20 cellular contexts compared by ENCODE assay signal in genomic region chr2:8285898-8286297, GRCh38.
"Had no signal": no experiment of that assay in that cellular context is flagged by ENCODE, and none has a peak within 500 bp of the region (broad histone marks: within the 10 kb centered on the region; RNA-seq: fewer than 3 reads in every experiment).

No MANE protein-coding gene starts in this region.

- H3K36me3 ChIP-seq: MG63 had no signal

- H3K9me3 ChIP-seq: MG63, SK-N-SH had no signal

- H3K4me3 ChIP-seq: MG63 had no signal

- H3K4me2 ChIP-seq: SK-N-SH had no signal

- H3K27me3 ChIP-seq: MG63 had no signal

- DNase-seq: IMR-90, Karpas-422, KG1, MG63, NCI-H1092, NCI-H1105 treated with DMSO at 0.1 percent for 48 hours, NCI-H1436, NCI-H187, NCI-H2029, NCI-H2081 treated with DMSO at 0.1 percent for 48 hours, NCI-H2171, NCI-H226, NCI-H446, NCI-H510A, NCI-H524 treated with DMSO at 0.1 percent for 48 hours, NCI-H69, NCI-H774, RPMI8226, SHP77, SK-N-SH had no signal

- H3K9ac ChIP-seq: SK-N-SH had no signal
